Comparison of ENCODE assay signal across 8 cellular contexts in genomic region chr9:20884985-20885593, GRCh38.
DNase-seq lines count a peak whose midpoint lies in the region; ATAC-seq and TF ChIP-seq lines count a peak whose summit lies in the region.

No MANE protein-coding gene starts in this region.

- 71 to 78% (median 76%) methylated on average over 5 of the region's 5 CpGs for WGBS in adrenal gland, 4 donors

- TF ChIP-seq CTCF in GM12872 (IDR thresholded peaks at IDR 0.05; ENCODE audit: insufficient read depth, low read depth, low read length) (peak; percentile 68), adrenal gland (IDR thresholded peaks at IDR 0.05) (peak; percentile 31 to 76 (median 54))

- H3K36me3 ChIP-seq in adrenal gland (replicated peaks in 1 of 2), result no peaks in the 10 kb centered on the region

- TF ChIP-seq POLR2A in adrenal gland (IDR thresholded peaks at IDR 0.05), result no peak

- DNase-seq in HuH-7 (ENCODE audit: low spot score) (peak; percentile 6), SKM-1 treated with dmso at 0.1 percent for 144 hours (lab: John Stamatoyannopoulos, UW; ENCODE audit: unreplicated experiment) (peak; percentile 27), adrenal gland (peak; percentile 42 to 91 (median 68)), iPS-NIHi7 (ENCODE audit: extremely low spot score) (peak; percentile 41), GF-D8 (lab: John Stamatoyannopoulos, UW) (no peak)
- DNase-seq in stimulated activated CD4-positive, alpha-beta T cell treated with anti-CD3 and anti-CD28 coated beads, Interleukin-2, amount 100 ng/mL, for 4 hours (ENCODE audit: low read depth), result peak; percentile 42

- intact Hi-C loops in adrenal gland (cut with DNase I), result loop anchor here in 1 of 2 donors (10.0 kb wide), 1 partner anchor 50 kb away; no protein-coding TSS in a partner anchor

- ATAC-seq in GM21423 (IDR thresholded peaks at IDR 0.05; ENCODE audit: unreplicated experiment), result no peak

- no peaks in the 10 kb centered on the region for H3K27me3 ChIP-seq in adrenal gland

- no peak overlapping the region for H3K27ac ChIP-seq in adrenal gland

- H3K4me3 ChIP-seq in adrenal gland, result no peak overlapping the region

- H3K9me3 ChIP-seq in adrenal gland (replicated peaks in 1 of 3), result no peaks in the 10 kb centered on the region

- no peaks in the 10 kb centered on the region for H3K4me1 ChIP-seq in adrenal gland (replicated peaks in 1 of 2)
